In the genomic region with DNA sequence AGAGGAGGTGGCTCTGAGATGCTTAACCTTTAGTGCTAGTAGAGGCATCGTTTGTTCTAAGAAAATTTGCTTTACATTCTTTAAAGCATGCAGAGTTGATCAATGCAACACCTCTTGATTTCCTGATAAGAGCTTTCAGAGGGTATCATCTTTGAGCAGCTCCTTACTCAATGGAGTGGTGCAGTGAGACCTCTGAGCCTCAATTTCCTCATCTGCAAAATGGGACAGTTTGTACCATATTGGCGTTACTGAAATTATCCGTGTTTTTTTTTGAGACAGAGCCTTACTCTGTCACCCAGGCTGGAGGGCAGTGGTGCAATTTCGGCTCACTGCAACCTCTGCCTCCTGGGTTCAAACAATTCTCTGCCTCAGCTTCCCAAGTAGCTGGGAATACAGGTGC, we compare ENCODE assay signal across 23 cellular contexts. TPM values are rescaled to one million over a fixed set of nuclear protein-coding genes. Genes with fewer than 3 reads are reported as not detected.
"Had no signal": no experiment of that assay in that cellular context is flagged by ENCODE, and none has a peak within 500 bp of the region (broad histone marks: within the 10 kb centered on the region; RNA-seq: fewer than 3 reads in every experiment).

No MANE protein-coding gene starts in this region.

- H3K9me3 Mint-ChIP-seq: activated CD4-positive, alpha-beta T cell treated with anti-CD3 and anti-CD28 coated beads, Interleukin-2, amount 10 ng/mL, durations not matched to agents 24 days and 14 days; activated naive CD4-positive, alpha-beta T cell treated with anti-CD3 and anti-CD28 coated beads, Interleukin-2, amount 10 ng/mL, durations not matched to agents 7 days and 5 days; activated naive CD8-positive, alpha-beta T cell treated with anti-CD3 and anti-CD28 coated beads, Interleukin-2, amount 10 ng/mL, durations not matched to agents 7 days and 5 days; activated T-cell treated with anti-CD3 and anti-CD28 coated beads, Interleukin-2, amount 50 U/mL, for 4 hours; activated T-helper 17 cell treated with anti-CD3 and anti-CD28 coated beads, Interleukin-2, amount 50 U/mL, for 72 hours; WTC11 had no signal

- DNase-seq: activated CD4-positive, alpha-beta T cell treated with anti-CD3 and anti-CD28 coated beads, Interleukin-2, amount 10 ng/mL, durations not matched to agents 24 days and 14 days; activated CD4-positive, alpha-beta T cell treated with anti-CD3 and anti-CD28 coated beads, Interleukin-2, amount 50 U/mL, for 48 hours; activated CD4-positive, CD25-positive, alpha-beta regulatory T cell treated with anti-CD3 and anti-CD28 coated beads, Interleukin-2, amount 50 U/mL, for 72 hours; activated gamma-delta T cell treated with Interleukin-2 at 50 U/mL for 16 hours; activated naive CD4-positive, alpha-beta T cell treated with anti-CD3 and anti-CD28 coated beads, Interleukin-2, amount 10 ng/mL, durations not matched to agents 7 days and 5 days; activated naive CD8-positive, alpha-beta T cell treated with anti-CD3 and anti-CD28 coated beads, Interleukin-2, amount 10 ng/mL, durations not matched to agents 7 days and 5 days; activated T-cell treated with anti-CD3 and anti-CD28 coated beads, Interleukin-2, amount 50 U/mL, for 4 hours; aorta; caudate nucleus; Karpas-422; MM.1S; NCI-H1105; NCI-H1436; NCI-H1694 treated with DMSO at 0.1 percent for 48 hours; NCI-H2081; NCI-H446; NCI-H524; Peyer's patch; SIG-M5; T-helper 17 cell; T-helper 9 cell had no signal

- H3K4me3 Mint-ChIP-seq: activated naive CD4-positive, alpha-beta T cell treated with anti-CD3 and anti-CD28 coated beads, Interleukin-2, amount 10 ng/mL, durations not matched to agents 7 days and 5 days had no signal

- ATAC-seq: activated T-cell treated with anti-CD3 and anti-CD28 coated beads, Interleukin-2, amount 50 U/mL, for 4 hours; activated T-helper 17 cell treated with anti-CD3 and anti-CD28 coated beads, Interleukin-2, amount 50 U/mL, for 72 hours; T-helper 17 cell; WTC11 had no signal

- H3K36me3 Mint-ChIP-seq: activated naive CD8-positive, alpha-beta T cell treated with anti-CD3 and anti-CD28 coated beads, Interleukin-2, amount 10 ng/mL, durations not matched to agents 7 days and 5 days; WTC11 had no signal

- H3K27me3 Mint-ChIP-seq: activated CD4-positive, alpha-beta T cell treated with anti-CD3 and anti-CD28 coated beads, Interleukin-2, amount 10 ng/mL, durations not matched to agents 24 days and 14 days; activated naive CD4-positive, alpha-beta T cell treated with anti-CD3 and anti-CD28 coated beads, Interleukin-2, amount 10 ng/mL, durations not matched to agents 7 days and 5 days; activated naive CD8-positive, alpha-beta T cell treated with anti-CD3 and anti-CD28 coated beads, Interleukin-2, amount 10 ng/mL, durations not matched to agents 7 days and 5 days; activated T-helper 17 cell treated with anti-CD3 and anti-CD28 coated beads, Interleukin-2, amount 50 U/mL, for 72 hours; T-helper 17 cell had no signal

- H3K27ac Mint-ChIP-seq: activated naive CD4-positive, alpha-beta T cell treated with anti-CD3 and anti-CD28 coated beads, Interleukin-2, amount 10 ng/mL, durations not matched to agents 7 days and 5 days; activated T-helper 17 cell treated with anti-CD3 and anti-CD28 coated beads, Interleukin-2, amount 50 U/mL, for 72 hours; T-helper 17 cell; WTC11 had no signal

RNA-seq across cellular contexts. Expression of gene TGM4, which starts 14.3 kb away (rescaled TPM):
- total RNA-seq: activated CD4-positive, alpha-beta T cell treated with anti-CD3 and anti-CD28 coated beads, Interleukin-2, amount 10 ng/mL, durations not matched to agents 24 days and 14 days; activated naive CD8-positive, alpha-beta T cell treated with anti-CD3 and anti-CD28 coated beads, Interleukin-2, amount 10 ng/mL, durations not matched to agents 7 days and 5 days; activated T-cell treated with anti-CD3 and anti-CD28 coated beads, Interleukin-2, amount 50 U/mL, for 4 hours; activated T-helper 17 cell treated with anti-CD3 and anti-CD28 coated beads, Interleukin-2, amount 50 U/mL, for 72 hours; aorta; Peyer's patch; T-helper 17 cell; WTC11 had no signal
